In genomic region chr9:36676823-36677521, GRCh38 we compare ENCODE assay signal across 3 cellular contexts.
TF ChIP-seq lines count a peak whose summit lies in the region.

No MANE protein-coding gene starts in this region.

TF ChIP-seq in SK-N-SH, 30 proteins besides CTCF, POLR2A, EP300 and RAD21:
- TF ChIP-seq USF2 (IDR thresholded peaks at IDR 0.05; ENCODE audit: borderline replicate concordance, low read depth, low read length) = no peak
- TF ChIP-seq FOXJ3 (CRISPR knock-in tag; IDR thresholded peaks at IDR 0.05) = no peak
- TF ChIP-seq MXI1 (IDR thresholded peaks at IDR 0.05; ENCODE audit: low read depth, low read length) = no peak
- no peak for TF ChIP-seq ELF1 (IDR thresholded peaks at IDR 0.05)
- TF ChIP-seq TCF12 (IDR thresholded peaks at IDR 0.05) = no peak
- no peak for TF ChIP-seq NRF1 (IDR thresholded peaks at IDR 0.05; ENCODE audit: low read depth, low read length)
- no peak for TF ChIP-seq YY1 (IDR thresholded peaks at IDR 0.05; ENCODE audit: low read depth)
- no peak for TF ChIP-seq PBX3 (IDR thresholded peaks at IDR 0.05)
- no peak for TF ChIP-seq RCOR1 (IDR thresholded peaks at IDR 0.05; ENCODE audit: low read length)
- no peak for TF ChIP-seq TEAD4 (IDR thresholded peaks at IDR 0.05; ENCODE audit: borderline replicate concordance, insufficient read depth)
- no peak for TF ChIP-seq POLR2AphosphoS5 (IDR thresholded peaks at IDR 0.05; ENCODE audit: low read depth, low read length)
- no peak for TF ChIP-seq MEF2A (IDR thresholded peaks at IDR 0.05; ENCODE audit: borderline replicate concordance, low read depth)
- no peak for TF ChIP-seq MAX (IDR thresholded peaks at IDR 0.05; ENCODE audit: low read depth)
TF ChIP-seq in SK-N-SH: peak in this region for 0.

TF ChIP-seq in SK-N-SH treated with all-trans-retinoic acid at 6 μM for 48 hours, 23 proteins besides CTCF, POLR2A, EP300 and RAD21:
- no peak for TF ChIP-seq CSRNP3 (CRISPR knock-in tag; IDR thresholded peaks at IDR 0.05)
- no peak for TF ChIP-seq BACH2 (CRISPR knock-in tag; IDR thresholded peaks at IDR 0.05; ENCODE audit: borderline replicate concordance)
- TF ChIP-seq ISL1 (CRISPR knock-in tag; IDR thresholded peaks at IDR 0.05) = no peak
- no peak for TF ChIP-seq ESRRG (CRISPR knock-in tag; IDR thresholded peaks at IDR 0.05)
- TF ChIP-seq OSR1 (CRISPR knock-in tag; IDR thresholded peaks at IDR 0.05) = no peak
- TF ChIP-seq TSHZ2 (CRISPR knock-in tag; IDR thresholded peaks at IDR 0.05) = no peak
- TF ChIP-seq ZFP30 (CRISPR knock-in tag; IDR thresholded peaks at IDR 0.05) = no peak
- no peak for TF ChIP-seq POU6F1 (CRISPR knock-in tag; IDR thresholded peaks at IDR 0.05; ENCODE audit: borderline replicate concordance, low read depth)
- TF ChIP-seq CREB5 (CRISPR knock-in tag; IDR thresholded peaks at IDR 0.05; ENCODE audit: low read depth) = no peak

TF ChIP-seq in A549, 52 proteins besides CTCF, POLR2A, EP300 and RAD21 (continued from another document):
- no peak for TF ChIP-seq HMGXB4 (CRISPR knock-in tag; IDR thresholded peaks at IDR 0.05; ENCODE audit: borderline replicate concordance)
- no peak for TF ChIP-seq RARB (CRISPR knock-in tag; IDR thresholded peaks at IDR 0.05)
- no peak for TF ChIP-seq SMC3 (IDR thresholded peaks at IDR 0.05)
- TF ChIP-seq MAX (IDR thresholded peaks at IDR 0.05) = no peak
- no peak for TF ChIP-seq PBX3 (IDR thresholded peaks at IDR 0.05)
- no peak for TF ChIP-seq TFCP2L1 (CRISPR knock-in tag; IDR thresholded peaks at IDR 0.05)
- no peak for TF ChIP-seq EHMT2 (IDR thresholded peaks at IDR 0.05; ENCODE audit: low read depth)
- no peak for TF ChIP-seq FOSL2 (IDR thresholded peaks at IDR 0.05)
- TF ChIP-seq FOSL2 (CRISPR knock-in tag; IDR thresholded peaks at IDR 0.05) = no peak
- no peak for TF ChIP-seq BCL3 (IDR thresholded peaks at IDR 0.05)
- TF ChIP-seq ZFP36 (IDR thresholded peaks at IDR 0.05; ENCODE audit: borderline replicate concordance, partially characterized antibody) = no peak
- TF ChIP-seq MAFK (IDR thresholded peaks at IDR 0.05; ENCODE audit: partially characterized antibody) = no peak
- no peak for TF ChIP-seq CBX8 (IDR thresholded peaks at IDR 0.05)
- no peak for TF ChIP-seq REST (IDR thresholded peaks at IDR 0.05)
- no peak for TF ChIP-seq HDAC2 (IDR thresholded peaks at IDR 0.05)
